Comparison of ENCODE assay signal across 23 cellular contexts in genomic region chr19:45971260-45971902, GRCh38. TPM values are rescaled to one million over a fixed set of nuclear protein-coding genes. Genes with fewer than 3 reads are reported as not detected.
DNase-seq lines count a peak whose midpoint lies in the region; ATAC-seq and TF ChIP-seq lines count a peak whose summit lies in the region.
"Had no signal": no experiment of that assay in that cellular context is flagged by ENCODE, and none has a peak within 500 bp of the region (broad histone marks: within the 10 kb centered on the region; RNA-seq: fewer than 3 reads in every experiment).

No MANE protein-coding gene starts in this region.

- H3K9me3 ChIP-seq in lower lobe of right lung: no peaks in the 10 kb centered on the region

- POLR2A ChIA-PET in RWPE1 (lab: Yijun Ruan, JAX; ENCODE audit: low non-redundant PET): no interaction called here

- ATAC-seq in lower lobe of right lung: peak; percentile 4 to 14

- H3K9me3 Mint-ChIP-seq in activated naive CD4-positive, alpha-beta T cell treated with anti-CD3 and anti-CD28 coated beads, Interleukin-2, amount 50 U/mL, for 24 hours: no peaks in the 10 kb centered on the region
- H3K9me3 Mint-ChIP-seq in activated naive CD4-positive, alpha-beta T cell treated with anti-CD3 and anti-CD28 coated beads for 36 hours: no peaks in the 10 kb centered on the region
- no peaks in the 10 kb centered on the region for H3K9me3 Mint-ChIP-seq in endothelial cell (ENCODE audit: unreplicated experiment)
- no peaks in the 10 kb centered on the region for H3K9me3 Mint-ChIP-seq in immature natural killer cell
- no peaks in the 10 kb centered on the region for H3K9me3 Mint-ChIP-seq in Calu3 (ENCODE audit: low read depth, unreplicated experiment)
- H3K9me3 Mint-ChIP-seq: activated CD4-positive, alpha-beta T cell treated with anti-CD3 and anti-CD28 coated beads, Interleukin-2, amount 10 ng/mL, durations not matched to agents 7 days and 5 days; CD8-positive, alpha-beta memory T cell; stimulated activated naive B cell treated with anti-CD40 and anti-IgM and Interleukin-4, amounts not matched to agents 10 μg/mL and 1 μg/mL and 100 μg/mL, for 72 hours had no signal

- no peaks in the 10 kb centered on the region for H3K36me3 ChIP-seq in lower lobe of right lung

- intact Hi-C loops in activated naive CD4-positive, alpha-beta T cell treated with anti-CD3 and anti-CD28 coated beads for 36 hours (cut with micrococcal nuclease): no loop called here
- intact Hi-C loops in lower lobe of right lung (cut with DNase I) (no loop called here), Calu3 (cut with micrococcal nuclease; ENCODE audit: unreplicated experiment) (no loop called here)

- H3K27me3 ChIP-seq in lower lobe of right lung (ENCODE audit: low read depth): peaks cover 67% of the 10 kb centered on the region

- peaks cover 22% of the 10 kb centered on the region for H3K4me1 ChIP-seq in lower lobe of right lung

- no peak for DNase-seq in activated naive CD4-positive, alpha-beta T cell treated with anti-CD3 and anti-CD28 coated beads for 36 hours
- DNase-seq in endothelial cell (ENCODE audit: low spot score) (peak; percentile 41), lower lobe of right lung (no peak), substantia nigra (lab: John Stamatoyannopoulos, UW) (peak in 1 of 49 donors; percentile 31), RWPE1 (ENCODE audit: low spot score) (no peak), immature natural killer cell (no peak), Calu3 (no peak)
- DNase-seq: GOT3, islet precursor cell, NCI-H1092 treated with DMSO at 0.1 percent for 48 hours, NCI-H2107, NCI-H526 treated with DMSO at 0.1 percent for 48 hours, T1000 had no signal

- BruUV-seq in Calu3 (replicated peaks; lab: Mats Ljungman, UMichigan): no TSS peak

- H3K4me3 ChIP-seq in lower lobe of right lung: peak overlapping the region; percentile 52

- no peak for TF ChIP-seq CTCF in endothelial cell (IDR thresholded peaks at IDR 0.05; ENCODE audit: unreplicated experiment)
- no peak for TF ChIP-seq CTCF in lower lobe of right lung (IDR thresholded peaks at IDR 0.05)
- TF ChIP-seq CTCF in RWPE1 (conservative IDR thresholded peaks at IDR 0.05; ENCODE audit: low read depth): no peak
- TF ChIP-seq CTCF in Calu3 (IDR thresholded peaks at IDR 0.05; ENCODE audit: unreplicated experiment): no peak

- H3K27ac ChIP-seq in lower lobe of right lung: peak overlapping the region; percentile 68
- peak overlapping the region; percentile 13 for H3K27ac ChIP-seq in substantia nigra (ENCODE audit: low read depth, low read length, poor library complexity, severe bottlenecking)
- H3K27ac ChIP-seq in RWPE1: no peak overlapping the region
- H3K27ac ChIP-seq: epithelial cell of prostate had no signal

- peaks cover 18% of the 10 kb centered on the region for H3K4me1 Mint-ChIP-seq in activated naive CD4-positive, alpha-beta T cell treated with anti-CD3 and anti-CD28 coated beads, Interleukin-2, amount 50 U/mL, for 24 hours
- peaks cover 20% of the 10 kb centered on the region for H3K4me1 Mint-ChIP-seq in activated naive CD4-positive, alpha-beta T cell treated with anti-CD3 and anti-CD28 coated beads for 36 hours (ENCODE audit: low read depth)
- H3K4me1 Mint-ChIP-seq in endothelial cell (ENCODE audit: unreplicated experiment) (peaks cover 49% of the 10 kb centered on the region), immature natural killer cell (peaks cover 13 to 17% of the 10 kb centered on the region in 2 donors), Calu3 (ENCODE audit: low read depth, unreplicated experiment) (peaks cover 15% of the 10 kb centered on the region)

- H3K4me3 Mint-ChIP-seq in activated naive CD4-positive, alpha-beta T cell treated with anti-CD3 and anti-CD28 coated beads, Interleukin-2, amount 50 U/mL, for 24 hours: no peak overlapping the region
- H3K4me3 Mint-ChIP-seq in activated naive CD4-positive, alpha-beta T cell treated with anti-CD3 and anti-CD28 coated beads for 36 hours: no peak overlapping the region
- H3K4me3 Mint-ChIP-seq in endothelial cell (ENCODE audit: unreplicated experiment) (peak overlapping the region; percentile 99), immature natural killer cell (peak overlapping the region in 1 of 5 donors; percentile 25), Calu3 (ENCODE audit: low read depth, unreplicated experiment) (no peak overlapping the region)
- H3K4me3 Mint-ChIP-seq: activated CD4-positive, alpha-beta T cell treated with anti-CD3 and anti-CD28 coated beads, Interleukin-2, amount 10 ng/mL, durations not matched to agents 7 days and 5 days had no signal

- H3K27me3 Mint-ChIP-seq in activated naive CD4-positive, alpha-beta T cell treated with anti-CD3 and anti-CD28 coated beads, Interleukin-2, amount 50 U/mL, for 24 hours: peaks cover 48% of the 10 kb centered on the region
- H3K27me3 Mint-ChIP-seq in activated naive CD4-positive, alpha-beta T cell treated with anti-CD3 and anti-CD28 coated beads for 36 hours (ENCODE audit: low read depth): peaks cover 55% of the 10 kb centered on the region
- H3K27me3 Mint-ChIP-seq in endothelial cell (ENCODE audit: unreplicated experiment) (peaks cover 14% of the 10 kb centered on the region), immature natural killer cell (ENCODE audit: low read depth in 3 of 3) (peaks cover 18 to 43% (median 20%) of the 10 kb centered on the region in 3 donors), Calu3 (ENCODE audit: unreplicated experiment) (peaks cover 92% of the 10 kb centered on the region)

- no peaks in the 10 kb centered on the region for H3K36me3 Mint-ChIP-seq in activated naive CD4-positive, alpha-beta T cell treated with anti-CD3 and anti-CD28 coated beads, Interleukin-2, amount 50 U/mL, for 24 hours
- H3K36me3 Mint-ChIP-seq in activated naive CD4-positive, alpha-beta T cell treated with anti-CD3 and anti-CD28 coated beads for 36 hours (ENCODE audit: low read depth): peaks cover 1% of the 10 kb centered on the region
- peaks cover 42% of the 10 kb centered on the region for H3K36me3 Mint-ChIP-seq in endothelial cell (ENCODE audit: low read depth, unreplicated experiment)
- H3K36me3 Mint-ChIP-seq in immature natural killer cell: no peaks in the 10 kb centered on the region
- H3K36me3 Mint-ChIP-seq in Calu3 (ENCODE audit: insufficient read depth, unreplicated experiment): no peaks in the 10 kb centered on the region
- H3K36me3 Mint-ChIP-seq: stimulated activated naive B cell treated with anti-CD40 and anti-IgM and Interleukin-4, amounts not matched to agents 10 μg/mL and 1 μg/mL and 100 μg/mL, for 72 hours had no signal

- CTCF ChIA-PET in activated naive CD4-positive, alpha-beta T cell treated with anti-CD3 and anti-CD28 coated beads for 36 hours (lab: Charles Lee): no interaction called here
- CTCF ChIA-PET in RWPE1 (lab: Yijun Ruan, JAX) (no interaction called here), Calu3 (lab: Charles Lee) (interaction anchor here (1.7 kb wide), 1 partner anchor 10 kb away, joined by 6 read pairs; no protein-coding TSS in a partner anchor)

- H3K27ac Mint-ChIP-seq in activated naive CD4-positive, alpha-beta T cell treated with anti-CD3 and anti-CD28 coated beads, Interleukin-2, amount 50 U/mL, for 24 hours: peak overlapping the region; percentile 19
- H3K27ac Mint-ChIP-seq in activated naive CD4-positive, alpha-beta T cell treated with anti-CD3 and anti-CD28 coated beads for 36 hours: no peak overlapping the region
- H3K27ac Mint-ChIP-seq in endothelial cell (ENCODE audit: unreplicated experiment) (peak overlapping the region; percentile 96), immature natural killer cell (no peak overlapping the region), Calu3 (ENCODE audit: unreplicated experiment) (no peak overlapping the region)
- H3K27ac Mint-ChIP-seq: activated CD4-positive, alpha-beta T cell treated with anti-CD3 and anti-CD28 coated beads, Interleukin-2, amount 10 ng/mL, durations not matched to agents 7 days and 5 days; stimulated activated naive B cell treated with anti-CD40 and anti-IgM and Interleukin-4, amounts not matched to agents 10 μg/mL and 1 μg/mL and 100 μg/mL, for 72 hours had no signal

RNA-seq across cellular contexts. Expression of gene NOVA2, which starts 2.3 kb away (rescaled TPM):
- total RNA-seq in activated naive CD4-positive, alpha-beta T cell treated with anti-CD3 and anti-CD28 coated beads for 36 hours: not detected
- 86.0 TPM for total RNA-seq in endothelial cell (ENCODE audit: unreplicated experiment)
- total RNA-seq in lower lobe of right lung: 18.8 TPM
- not detected for polyA plus RNA-seq in immature natural killer cell
- total RNA-seq in Calu3 (2022): not detected in 2 replicates
- total RNA-seq: A673; CD8-positive, alpha-beta memory T cell had no signal
- polyA plus RNA-seq: CD8-positive, alpha-beta memory T cell had no signal

RNA-seq across cellular contexts. Expression of gene CCDC61, which starts 23.9 kb away (rescaled TPM):
- 10 to 100 TPM; 26.4 to 29.3 TPM for total RNA-seq in activated naive CD4-positive, alpha-beta T cell treated with anti-CD3 and anti-CD28 coated beads for 36 hours
- total RNA-seq in endothelial cell (ENCODE audit: unreplicated experiment): 9.5 TPM
- total RNA-seq in lower lobe of right lung: 16.3 TPM
- polyA plus RNA-seq in immature natural killer cell: 1 to 10 TPM; 5.7 to 9.8 (median 6.1) TPM
- total RNA-seq in Calu3 (2022): 31.0 and 32.7 TPM in 2 replicates

RNA-seq across cellular contexts. Expression of gene PGLYRP1, which starts 51.5 kb away (rescaled TPM):
- total RNA-seq in activated naive CD4-positive, alpha-beta T cell treated with anti-CD3 and anti-CD28 coated beads for 36 hours: not detected
- 0.54 TPM for total RNA-seq in endothelial cell (ENCODE audit: unreplicated experiment)
- total RNA-seq in lower lobe of right lung: 3.0 TPM
- not detected for polyA plus RNA-seq in immature natural killer cell
- not detected in 2 replicates for total RNA-seq in Calu3 (2022)
- total RNA-seq: A673; activated CD4-positive, alpha-beta T cell treated with anti-CD3 and anti-CD28 coated beads, Interleukin-2, amount 10 ng/mL, durations not matched to agents 7 days and 5 days; CD8-positive, alpha-beta memory T cell; mononuclear cell; SK-MEL-5; ureter had no signal
- polyA plus RNA-seq: CD8-positive, alpha-beta memory T cell had no signal

RNA-seq across cellular contexts. Expression of gene NANOS2, which starts 56.8 kb away (rescaled TPM):
- total RNA-seq in activated naive CD4-positive, alpha-beta T cell treated with anti-CD3 and anti-CD28 coated beads for 36 hours: not detected
- total RNA-seq in endothelial cell (ENCODE audit: unreplicated experiment): not detected
- not detected for total RNA-seq in lower lobe of right lung
- polyA plus RNA-seq in immature natural killer cell: not detected
- total RNA-seq in Calu3 (2022): not detected in 2 replicates
- total RNA-seq: A673; activated CD4-positive, alpha-beta T cell treated with anti-CD3 and anti-CD28 coated beads, Interleukin-2, amount 10 ng/mL, durations not matched to agents 7 days and 5 days; CD8-positive, alpha-beta memory T cell; mononuclear cell; SK-MEL-5; ureter had no signal
- polyA plus RNA-seq: adipose tissue; CD8-positive, alpha-beta memory T cell had no signal

Comparison
In these comparisons a context has a peak if more than half of its experiments do, and no peak if none do; other contexts are left out.
1. H3K27ac Mint-ChIP-seq: peak in activated naive CD4-positive, alpha-beta T cell treated with anti-CD3 and anti-CD28 coated beads, Interleukin-2, amount 50 U/mL, for 24 hours (single experiment) and endothelial cell (single experiment); none in activated naive CD4-positive, alpha-beta T cell treated with anti-CD3 and anti-CD28 coated beads for 36 hours (single experiment), immature natural killer cell (0 of 6) and Calu3 (single experiment).
2. RNA of gene NOVA2, which starts 2.3 kb away (total RNA-seq): 86.0 TPM in endothelial cell (single experiment) and 18.8 TPM in lower lobe of right lung (single experiment); not detected in activated naive CD4-positive, alpha-beta T cell treated with anti-CD3 and anti-CD28 coated beads for 36 hours and not detected in Calu3; every median in the first group is over 10 times any median in the second.